13 cellular contexts compared by ENCODE assay signal in the genomic region with DNA sequence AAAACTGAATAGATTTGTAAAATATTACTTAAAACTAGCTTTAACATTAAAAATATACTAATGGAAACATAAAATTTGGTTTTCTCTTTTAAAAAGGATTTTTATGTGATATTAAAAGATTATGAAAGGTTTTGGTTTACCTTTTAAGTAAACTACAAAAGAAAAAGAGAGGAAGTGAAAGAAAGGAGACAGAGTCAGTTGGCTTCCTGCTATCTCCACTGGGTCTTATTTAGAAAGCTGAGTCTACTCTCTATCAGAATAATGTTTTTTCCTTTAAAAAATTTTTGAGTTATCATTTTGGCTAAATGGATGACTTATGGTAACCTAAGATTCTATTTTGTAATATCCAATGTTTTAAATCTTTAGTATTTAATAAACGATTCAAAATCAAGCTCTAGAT.
"Had no signal": no experiment of that assay in that cellular context is flagged by ENCODE, and none has a peak within 500 bp of the region (broad histone marks: within the 10 kb centered on the region; RNA-seq: fewer than 3 reads in every experiment).

No MANE protein-coding gene starts in this region.

- H3K27ac ChIP-seq: brain microvascular endothelial cell, stomach, thoracic aorta had no signal

- H3K4me1 Mint-ChIP-seq: neural crest cell had no signal

- ATAC-seq: activated CD4-positive, CD25-positive, alpha-beta regulatory T cell treated with anti-CD3 and anti-CD28 coated beads, Interleukin-2, amount 50 U/mL, for 24 hours; activated naive CD4-positive, alpha-beta T cell treated with anti-CD3 and anti-CD28 coated beads, Interleukin-2, amount 50 U/mL, for 72 hours; effector memory CD8-positive, alpha-beta T cell had no signal

- H3K9me3 ChIP-seq: stomach, thoracic aorta had no signal

- DNase-seq: activated CD4-positive, alpha-beta T cell treated with anti-CD3 and anti-CD28 coated beads, Interleukin-2, amount 50 U/mL, for 4 hours; activated effector memory CD4-positive, alpha-beta T cell treated with Interleukin-2 at 50 U/mL for 16 hours; activated T-cell treated with anti-CD3 and anti-CD28 coated beads, Interleukin-2, amount 50 U/mL, for 24 hours; brain microvascular endothelial cell; effector memory CD8-positive, alpha-beta T cell; hypothalamus; stimulated activated CD4-positive, alpha-beta T cell treated with anti-CD3 and anti-CD28 coated beads, Interleukin-4, amount 100 ng/mL, for 24 hours; stomach had no signal

- H3K4me1 ChIP-seq: stomach had no signal

- H3K4me3 Mint-ChIP-seq: activated T-cell treated with anti-CD3 and anti-CD28 coated beads, Interleukin-2, amount 50 U/mL, for 24 hours; dendritic cell treated with granulocyte-macrophage colony-stimulating factor and Interleukin-4, amounts not matched to agents 40 ng/mL and 50 ng/mL, for 4 days; effector memory CD8-positive, alpha-beta T cell; neural crest cell had no signal

- H3K36me3 ChIP-seq: brain microvascular endothelial cell, stomach, thoracic aorta had no signal

- H3K27me3 ChIP-seq: brain microvascular endothelial cell, stomach had no signal

- H3K9me3 Mint-ChIP-seq: dendritic cell treated with granulocyte-macrophage colony-stimulating factor and Interleukin-4, amounts not matched to agents 40 ng/mL and 50 ng/mL, for 4 days; effector memory CD8-positive, alpha-beta T cell; neural crest cell had no signal

- H3K27me3 Mint-ChIP-seq: activated T-cell treated with anti-CD3 and anti-CD28 coated beads, Interleukin-2, amount 50 U/mL, for 24 hours; dendritic cell treated with granulocyte-macrophage colony-stimulating factor and Interleukin-4, amounts not matched to agents 40 ng/mL and 50 ng/mL, for 4 days; effector memory CD8-positive, alpha-beta T cell had no signal

- H3K4me3 ChIP-seq: stomach, thoracic aorta had no signal

- H3K27ac Mint-ChIP-seq: activated naive CD4-positive, alpha-beta T cell treated with anti-CD3 and anti-CD28 coated beads, Interleukin-2, amount 50 U/mL, for 72 hours; activated T-cell treated with anti-CD3 and anti-CD28 coated beads, Interleukin-2, amount 50 U/mL, for 24 hours; dendritic cell treated with granulocyte-macrophage colony-stimulating factor and Interleukin-4, amounts not matched to agents 40 ng/mL and 50 ng/mL, for 4 days; effector memory CD8-positive, alpha-beta T cell had no signal
